In genomic region chr3:54999159-54999558, GRCh38 we compare ENCODE assay signal across 8 cellular contexts.
A peak's percentile ranks its signal among the peaks of the same experiment; 100 is the strongest.
DNase-seq lines count a peak whose midpoint lies in the region; ATAC-seq, FAIRE-seq and TF ChIP-seq lines count a peak whose summit lies in the region.

No MANE protein-coding gene starts in this region.

- H3K14ac ChIP-seq in H1 (ENCODE audit: insufficient read length) = no peak overlapping the region

- WGBS in H1 (ENCODE audit: extremely low coverage in 1 of 2, insufficient coverage in 1 of 2, insufficient read length in 1 of 2, insufficient replicate concordance in 2 of 2, low coverage in 1 of 2, low lambda C conversion rate in 2 of 2, missing lambda C conversion rate in 1 of 2), 2 experiments = 32% methylated on average over 5 of the region's 5 CpGs; no CpG with 5 or more reads in 1 of the 2 experiments
- 57% methylated on average over 5 of the region's 5 CpGs for WGBS in prostate gland

- H3K23me2 ChIP-seq in H1 (ENCODE audit: low read depth, low read length) = no peaks in the 10 kb centered on the region

- peak overlapping the region; percentile 98 for H2BK12ac ChIP-seq in H1 (ENCODE audit: low read depth, low read length)

- H3K9me3 ChIP-seq in NT2/D1 (ENCODE audit: insufficient read depth, low read length) (no peaks in the 10 kb centered on the region), H1 (ENCODE audit: insufficient read depth in 2 of 2, low read depth in 1 of 2, low read length in 1 of 2) (no peaks in the 10 kb centered on the region), osteoblast (ENCODE audit: low read depth, low read length) (no peaks in the 10 kb centered on the region), prostate gland (no peaks in the 10 kb centered on the region)

- no peak overlapping the region for H4K8ac ChIP-seq in H1 (ENCODE audit: extremely low read depth, insufficient read depth, low read length)

- H3K18ac ChIP-seq in H1 (ENCODE audit: extremely low read depth, low read length) = peak overlapping the region; percentile 78; the same call in 1 of the 2 replicates

- peak in 2 of 3 experiments; percentile 26 to 53; a peak in 2 of 4 replicates for TF ChIP-seq CTCF in H1 (IDR thresholded peaks at IDR 0.05; ENCODE audit: control extremely low read depth in 1 of 3, insufficient read depth in 1 of 3, low read depth in 1 of 3, low read length in 3 of 3)
- peak; percentile 64 for TF ChIP-seq CTCF in osteoblast (IDR thresholded peaks at IDR 0.05; ENCODE audit: extremely low read depth, low read depth, low read length)
- no peak for TF ChIP-seq CTCF in prostate gland (IDR thresholded peaks at IDR 0.05)

- TF ChIP-seq RAD21 in H1 (IDR thresholded peaks at IDR 0.05 in 1 of 2, conservative IDR thresholded peaks at IDR 0.05 in 1 of 2; ENCODE audit: low read depth in 2 of 2, low read length in 2 of 2) = peak; percentile 43 to 49

- DNase-seq in H4 (ENCODE audit: low spot score) = peak; percentile 78
- peak; percentile 81 for DNase-seq in NT2/D1 (ENCODE audit: low read depth, low spot score)
- peak in 1 of 2 experiments; percentile 39 for DNase-seq in H1 (ENCODE audit: low read depth in 1 of 2, low spot score in 2 of 2)
- DNase-seq in osteoblast (ENCODE audit: insufficient read length, low spot score, missing footprints) = peak; percentile 88
- DNase-seq in prostate gland (ENCODE audit: low spot score) = no peak

- H2AK5ac ChIP-seq in H1 (ENCODE audit: low read depth, low read length) = no peak overlapping the region

- no peak for ATAC-seq in HG03469 (IDR thresholded peaks at IDR 0.05; ENCODE audit: unreplicated experiment)
- ATAC-seq in GM18511 (IDR thresholded peaks at IDR 0.05; ENCODE audit: unreplicated experiment) = no peak
- ATAC-seq in HG03378 (IDR thresholded peaks at IDR 0.05; ENCODE audit: unreplicated experiment) = no peak

- H3K4me2 ChIP-seq in H1 (ENCODE audit: insufficient read depth in 1 of 2, low read depth in 2 of 2, low read length in 2 of 2) (peak overlapping the region; percentile 43 to 55), osteoblast (ENCODE audit: insufficient read depth, low read length) (peak overlapping the region; percentile 58)

- H3K4me3 ChIP-seq in NT2/D1 (ENCODE audit: insufficient read length, low read depth) (no peak overlapping the region), H1 (ENCODE audit: extremely low read depth in 1 of 4, insufficient read depth in 2 of 4, low read depth in 3 of 4, low read length in 4 of 4) (no peak overlapping the region), osteoblast (ENCODE audit: insufficient read depth, low read length) (no peak overlapping the region), prostate gland (no peak overlapping the region)

- peak; percentile 91 for FAIRE-seq in H1 (lab: Jason Lieb, UNC)

- H4K91ac ChIP-seq in H1 (replicated peaks; ENCODE audit: insufficient read length, low read length) = peak overlapping the region; percentile 81

- no peaks in the 10 kb centered on the region for H3K79me1 ChIP-seq in H1 (ENCODE audit: low read depth, low read length)

- H3K4ac ChIP-seq in H1 (replicated peaks; ENCODE audit: insufficient read length, low read depth, low read length) = no peak overlapping the region

- H3K36me3 ChIP-seq in NT2/D1 (ENCODE audit: insufficient read depth, insufficient read length, low read length) = no peaks in the 10 kb centered on the region
- no peaks in the 10 kb centered on the region for H3K36me3 ChIP-seq in H1 (ENCODE audit: control insufficient read depth in 2 of 4, insufficient read depth in 4 of 4, low read length in 3 of 4)
- no peaks in the 10 kb centered on the region for H3K36me3 ChIP-seq in osteoblast (ENCODE audit: insufficient read depth, low read length)
- no peaks in the 10 kb centered on the region for H3K36me3 ChIP-seq in prostate gland

- no peak overlapping the region for H2BK15ac ChIP-seq in H1 (ENCODE audit: low read length)

- intact Hi-C loops in prostate gland (cut with DNase I) = no loop called here

- H3K9ac ChIP-seq in NT2/D1 (ENCODE audit: insufficient read length, low read depth) (no peak overlapping the region), H1 (replicated peaks in 1 of 4; ENCODE audit: extremely low read depth in 1 of 4, low read depth in 3 of 4, low read length in 3 of 4) (0 out of 7 replicates have a peak overlapping the region, but pooled peaks of 1 of the 4 experiments have one; percentile 24)

- no peaks in the 10 kb centered on the region for H3K27me3 ChIP-seq in NT2/D1 (ENCODE audit: insufficient read depth, insufficient read length)
- no peaks in the 10 kb centered on the region for H3K27me3 ChIP-seq in H1 (replicated peaks in 1 of 4; ENCODE audit: control insufficient read depth in 3 of 4, extremely low read depth in 1 of 4, insufficient read depth in 3 of 4, low read length in 3 of 4)
- no peaks in the 10 kb centered on the region for H3K27me3 ChIP-seq in osteoblast (ENCODE audit: insufficient read depth, low read length)
- H3K27me3 ChIP-seq in prostate gland (replicated peaks; ENCODE audit: insufficient read depth) = no peaks in the 10 kb centered on the region

- H2BK120ac ChIP-seq in H1 (replicated peaks; ENCODE audit: low read depth, low read length) = no peak overlapping the region

- no peaks in the 10 kb centered on the region for H3K79me2 ChIP-seq in H1 (ENCODE audit: control insufficient read depth in 1 of 2, insufficient read depth in 2 of 2, low read length in 2 of 2)
- H3K79me2 ChIP-seq in osteoblast (ENCODE audit: insufficient read depth, low read length) = no peaks in the 10 kb centered on the region

- H2AFZ ChIP-seq in H1 (ENCODE audit: low read length) = peak overlapping the region; percentile 91; the same call in 1 of the 2 replicates
- peak overlapping the region; percentile 66 for H2AFZ ChIP-seq in osteoblast (ENCODE audit: low read length)

- TF ChIP-seq POLR2A in H1 (IDR thresholded peaks at IDR 0.05; ENCODE audit: control extremely low read depth in 1 of 2, low read depth in 2 of 2, low read length in 2 of 2) = no peak
- no peak for TF ChIP-seq POLR2A in prostate gland (IDR thresholded peaks at IDR 0.05)

- CTCF ChIA-PET in H1 (lab: Charles Lee; ENCODE audit: partially characterized antibody) = interaction anchor here (0.8 to 2.2 kb wide), 9 partner anchors 9 to 625 kb away, joined by 3 to 6 read pairs (median 3); no protein-coding TSS in a partner anchor

- H3K4me1 ChIP-seq in NT2/D1 (ENCODE audit: insufficient read depth, insufficient read length) (peaks cover 2% of the 10 kb centered on the region), H1 (replicated peaks in 1 of 4; ENCODE audit: control insufficient read depth in 3 of 4, insufficient read depth in 4 of 4, low read length in 3 of 4) (peaks cover 0 to 10% (median 6%) of the 10 kb centered on the region in 4 experiments; a peak in 6 of 7 replicates), osteoblast (ENCODE audit: insufficient read depth, low read length) (peaks cover 24% of the 10 kb centered on the region), prostate gland (replicated peaks) (no peaks in the 10 kb centered on the region)

- no peak overlapping the region for H3K56ac ChIP-seq in H1 (replicated peaks; ENCODE audit: insufficient read length, low read depth, low read length)

- H4K20me1 ChIP-seq in H1 (replicated peaks in 1 of 2; ENCODE audit: control insufficient read depth in 1 of 2, insufficient read depth in 2 of 2, low read length in 2 of 2) = no peaks in the 10 kb centered on the region
- no peaks in the 10 kb centered on the region for H4K20me1 ChIP-seq in osteoblast (ENCODE audit: insufficient read depth, low read length)

- peak in 1 of 2 experiments; percentile 47; a peak in 1 of 3 replicates for TF ChIP-seq EP300 in H1 (IDR thresholded peaks at IDR 0.05; ENCODE audit: borderline replicate concordance in 1 of 2, low read depth in 2 of 2, low read length in 2 of 2)

- no peak overlapping the region for H4K5ac ChIP-seq in H1 (ENCODE audit: insufficient read length, low read depth, low read length)

- no peak overlapping the region for H3K23ac ChIP-seq in H1 (ENCODE audit: insufficient read length)

- POLR2A ChIA-PET in H1 (lab: Charles Lee; ENCODE audit: partially characterized antibody) = interaction anchor here (0.8 kb wide), 2 partner anchors 10 to 11 kb away, joined by 3 read pairs; no protein-coding TSS in a partner anchor

- H2BK5ac ChIP-seq in H1 (ENCODE audit: low read depth, low read length) = no peak overlapping the region; the same call in 1 of the 2 replicates

- H3K27ac ChIP-seq in H1 (ENCODE audit: low read depth, low read length) (no peak overlapping the region), osteoblast (ENCODE audit: low read depth, low read length) (peak overlapping the region; percentile 83), prostate gland (no peak overlapping the region)

- H2BK20ac ChIP-seq in H1 (ENCODE audit: low read length) = no peak overlapping the region

TF ChIP-seq in H1, 55 proteins besides CTCF, POLR2A, EP300 and RAD21 (continues in another document):
- no peak for TF ChIP-seq CBX8 (IDR thresholded peaks at IDR 0.05; ENCODE audit: borderline replicate concordance, low read depth, low read length)
- peak; percentile 40; the same call in 1 of the 2 replicates for TF ChIP-seq JUND (IDR thresholded peaks at IDR 0.05; ENCODE audit: low read length)
- no peak for TF ChIP-seq SAP30 (IDR thresholded peaks at IDR 0.05; ENCODE audit: insufficient read depth, insufficient replicate concordance, low read length)
- TF ChIP-seq TAF7 (optimal IDR thresholded peaks at IDR 0.05; ENCODE audit: borderline replicate concordance, low read depth, low read length) = no peak
- no peak for TF ChIP-seq MAFK (IDR thresholded peaks at IDR 0.05; ENCODE audit: low read depth, low read length)
- TF ChIP-seq KDM5A (IDR thresholded peaks at IDR 0.05; ENCODE audit: low read length) = no peak
- TF ChIP-seq CBX5 (IDR thresholded peaks at IDR 0.05; ENCODE audit: low read depth, low read length) = no peak
- TF ChIP-seq E2F6 (IDR thresholded peaks at IDR 0.05) = no peak
- 0 out of 2 replicates have a peak, but pooled peaks have one; percentile 26 for TF ChIP-seq CHD2 (IDR thresholded peaks at IDR 0.05; ENCODE audit: low read length)
- TF ChIP-seq SP4 (IDR thresholded peaks at IDR 0.05; ENCODE audit: low read length) = no peak
- no peak for TF ChIP-seq CHD1 (IDR thresholded peaks at IDR 0.05; ENCODE audit: low read depth, low read length)
- no peak for TF ChIP-seq MAX (IDR thresholded peaks at IDR 0.05)
- TF ChIP-seq SP1 (IDR thresholded peaks at IDR 0.05; ENCODE audit: low read depth, low read length) = 0 out of 2 replicates have a peak, but pooled peaks have one; percentile 24

Comparison
In these comparisons a context has a peak if more than half of its experiments do, and no peak if none do; other contexts are left out.
1. CTCF ChIP-seq: peak in H1 (2 of 3) and osteoblast (single experiment); none in prostate gland (0 of 4).